In the genomic region with DNA sequence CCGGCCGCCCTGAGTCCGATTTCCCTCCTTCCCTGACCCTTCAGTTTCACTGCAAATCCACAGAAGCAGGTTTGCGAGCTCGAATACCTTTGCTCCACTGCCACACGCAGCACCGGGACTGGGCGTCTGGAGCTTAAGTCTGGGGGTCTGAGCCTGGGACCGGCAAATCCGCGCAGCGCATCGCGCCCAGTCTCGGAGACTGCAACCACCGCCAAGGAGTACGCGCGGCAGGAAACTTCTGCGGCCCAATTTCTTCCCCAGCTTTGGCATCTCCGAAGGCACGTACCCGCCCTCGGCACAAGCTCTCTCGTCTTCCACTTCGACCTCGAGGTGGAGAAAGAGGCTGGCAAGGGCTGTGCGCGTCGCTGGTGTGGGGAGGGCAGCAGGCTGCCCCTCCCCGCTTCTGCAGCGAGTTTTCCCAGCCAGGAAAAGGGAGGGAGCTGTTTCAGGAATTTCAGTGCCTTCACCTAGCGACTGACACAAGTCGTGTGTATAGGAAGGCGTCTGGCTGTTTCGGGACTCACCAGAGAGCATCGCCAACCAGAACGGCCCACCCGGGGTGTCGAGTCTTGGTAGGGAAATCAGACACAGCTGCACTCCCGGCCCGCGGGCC, we compare ENCODE assay signal across 13 cellular contexts. TPM values are rescaled to one million over a fixed set of nuclear protein-coding genes. Genes with fewer than 3 reads are reported as not detected.
DNase-seq lines count a peak whose midpoint lies in the region; ATAC-seq and TF ChIP-seq lines count a peak whose summit lies in the region.
"Had no signal": no experiment of that assay in that cellular context is flagged by ENCODE, and none has a peak within 500 bp of the region (broad histone marks: within the 10 kb centered on the region; RNA-seq: fewer than 3 reads in every experiment).

No MANE protein-coding gene starts in this region.

- no peak for ATAC-seq in left lung
- no peak for ATAC-seq in stimulated activated effector memory CD8-positive, alpha-beta T cell treated with anti-CD3 and anti-CD28 coated beads, Interleukin-12 subunit alpha, Interleukin-12 subunit beta, amount 100 ng/mL, for 72 hours
- no peak for ATAC-seq in GM21528 (IDR thresholded peaks at IDR 0.05; ENCODE audit: low FRiP score, unreplicated experiment)

- peaks cover 92 to 100% of the 10 kb centered on the region in 2 donors for H3K27me3 ChIP-seq in left lung

- H3K27ac Mint-ChIP-seq in activated T-cell treated with anti-CD3 and anti-CD28 coated beads, Interleukin-2, amount 50 U/mL, for 24 hours = no peak overlapping the region
- H3K27ac Mint-ChIP-seq in stimulated activated effector memory CD8-positive, alpha-beta T cell treated with anti-CD3 and anti-CD28 coated beads, Interleukin-12 subunit alpha, Interleukin-12 subunit beta, amount 100 ng/mL, for 72 hours = no peak overlapping the region

- H3K27me3 Mint-ChIP-seq in activated T-cell treated with anti-CD3 and anti-CD28 coated beads, Interleukin-2, amount 50 U/mL, for 24 hours = peaks cover 92% of the 10 kb centered on the region

- DNase-seq in activated T-cell treated with anti-CD3 and anti-CD28 coated beads, Interleukin-2, amount 50 U/mL, for 24 hours = no peak
- DNase-seq in activated T-cell treated with anti-CD3 and anti-CD28 coated beads for 4 hours (no peak), choroid plexus epithelial cell (ENCODE audit: low read depth) (no peak), left lung (no peak), OCI-M2 (lab: John Stamatoyannopoulos, UW; ENCODE audit: unreplicated experiment) (no peak), hippocampal formation (lab: John Stamatoyannopoulos, UW) (no peak)
- no peak for DNase-seq in stimulated activated effector memory CD8-positive, alpha-beta T cell treated with anti-CD3 and anti-CD28 coated beads, Interleukin-12 subunit alpha, Interleukin-12 subunit beta, amount 100 ng/mL, for 72 hours (ENCODE audit: low spot score in 2 of 2)
- DNase-seq: activated effector memory CD4-positive, alpha-beta T cell treated with Interleukin-2 at 50 U/mL for 16 hours; DMS79 treated with DMSO at 0.1 percent for 48 hours; NCI-H1092 treated with DMSO at 0.1 percent for 48 hours; NCI-H526 treated with DMSO at 0.1 percent for 48 hours; SHP77 treated with DMSO at 0.1 percent for 48 hours had no signal

- H3K4me1 ChIP-seq in left lung = peaks cover 17 to 46% of the 10 kb centered on the region in 2 donors

- peak overlapping the region; percentile 45 for H3K4me3 Mint-ChIP-seq in activated T-cell treated with anti-CD3 and anti-CD28 coated beads, Interleukin-2, amount 50 U/mL, for 24 hours
- H3K4me3 Mint-ChIP-seq in stimulated activated effector memory CD8-positive, alpha-beta T cell treated with anti-CD3 and anti-CD28 coated beads, Interleukin-12 subunit alpha, Interleukin-12 subunit beta, amount 100 ng/mL, for 72 hours = peak overlapping the region; percentile 15

- H3K36me3 ChIP-seq in left lung = no peaks in the 10 kb centered on the region

- H3K4me3 ChIP-seq in choroid plexus epithelial cell (ENCODE audit: low read depth, low read length) (peak overlapping the region; percentile 1), left lung (peak overlapping the region; percentile 7 to 8)

- H3K36me3 Mint-ChIP-seq in activated T-cell treated with anti-CD3 and anti-CD28 coated beads, Interleukin-2, amount 50 U/mL, for 24 hours (ENCODE audit: low read depth) = no peaks in the 10 kb centered on the region
- no peaks in the 10 kb centered on the region for H3K36me3 Mint-ChIP-seq in stimulated activated effector memory CD8-positive, alpha-beta T cell treated with anti-CD3 and anti-CD28 coated beads, Interleukin-12 subunit alpha, Interleukin-12 subunit beta, amount 100 ng/mL, for 72 hours

- intact Hi-C loops in left lung (cut with DNase I) = no loop called here

- TF ChIP-seq CTCF in choroid plexus epithelial cell (conservative IDR thresholded peaks at IDR 0.05; ENCODE audit: low read depth, low read length) (no peak), left lung (IDR thresholded peaks at IDR 0.05) (no peak)

- peaks cover 45% of the 10 kb centered on the region for H3K4me1 Mint-ChIP-seq in activated T-cell treated with anti-CD3 and anti-CD28 coated beads, Interleukin-2, amount 50 U/mL, for 24 hours (ENCODE audit: low read depth)
- peaks cover 29% of the 10 kb centered on the region for H3K4me1 Mint-ChIP-seq in stimulated activated effector memory CD8-positive, alpha-beta T cell treated with anti-CD3 and anti-CD28 coated beads, Interleukin-12 subunit alpha, Interleukin-12 subunit beta, amount 100 ng/mL, for 72 hours

- no peaks in the 10 kb centered on the region for H3K9me3 ChIP-seq in left lung

- H3K9me3 Mint-ChIP-seq in activated T-cell treated with anti-CD3 and anti-CD28 coated beads, Interleukin-2, amount 50 U/mL, for 24 hours = no peaks in the 10 kb centered on the region
- H3K9me3 Mint-ChIP-seq in stimulated activated effector memory CD8-positive, alpha-beta T cell treated with anti-CD3 and anti-CD28 coated beads, Interleukin-12 subunit alpha, Interleukin-12 subunit beta, amount 100 ng/mL, for 72 hours = no peaks in the 10 kb centered on the region

- no peak overlapping the region for H3K27ac ChIP-seq in left lung

RNA-seq across cellular contexts. Expression of a gene that starts 4.6 kb away (rescaled TPM):
- total RNA-seq in left lung = under 1 TPM; 0.26 to 0.29 TPM
